In genomic region chr3:10026084-10026890, GRCh38 we compare ENCODE assay signal across 1 cellular context.
TF ChIP-seq lines count a peak whose summit lies in the region.

FANCD2 (plus strand) TSS chr3:10026437; CDS start chr3:10028658, 2,221 bp downstream.

TF ChIP-seq in HepG2, 621 proteins besides CTCF, POLR2A, EP300 and RAD21 (continued from another document and continues in another):
- TF ChIP-seq, protein P1, sequence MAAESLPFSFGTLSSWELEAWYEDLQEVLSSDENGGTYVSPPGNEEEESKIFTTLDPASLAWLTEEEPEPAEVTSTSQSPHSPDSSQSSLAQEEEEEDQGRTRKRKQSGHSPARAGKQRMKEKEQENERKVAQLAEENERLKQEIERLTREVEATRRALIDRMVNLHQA (CRISPR knock-in tag; IDR thresholded peaks at IDR 0.05) = no peak
- TF ChIP-seq ZNF234 (CRISPR knock-in tag; conservative IDR thresholded peaks at IDR 0.05) = no peak
- TF ChIP-seq NFKBIZ (CRISPR knock-in tag; IDR thresholded peaks at IDR 0.05) = peak; percentile 89; the same call in 1 of the 2 replicates
- peak; percentile 82 for TF ChIP-seq U2AF1 (optimal IDR thresholded peaks at IDR 0.05; ENCODE audit: low read depth, low read length)
- 0 out of 2 replicates have a peak, but pooled peaks have one; percentile 30 for TF ChIP-seq ZNF709 (CRISPR knock-in tag; IDR thresholded peaks at IDR 0.05)
- peak; percentile 81; the same call in 1 of the 2 replicates for TF ChIP-seq CSRNP1 (CRISPR knock-in tag; IDR thresholded peaks at IDR 0.05)
- TF ChIP-seq AHR (CRISPR knock-in tag; IDR thresholded peaks at IDR 0.05) = peak; percentile 74; the same call in 1 of the 2 replicates
- 0 out of 2 replicates have a peak, but pooled peaks have one; percentile 33 for TF ChIP-seq ZBTB3 (CRISPR knock-in tag; IDR thresholded peaks at IDR 0.05; ENCODE audit: borderline replicate concordance, low read depth)
- no peak for TF ChIP-seq ZNF567 (CRISPR knock-in tag; IDR thresholded peaks at IDR 0.05; ENCODE audit: borderline replicate concordance)
- TF ChIP-seq, protein P2, sequence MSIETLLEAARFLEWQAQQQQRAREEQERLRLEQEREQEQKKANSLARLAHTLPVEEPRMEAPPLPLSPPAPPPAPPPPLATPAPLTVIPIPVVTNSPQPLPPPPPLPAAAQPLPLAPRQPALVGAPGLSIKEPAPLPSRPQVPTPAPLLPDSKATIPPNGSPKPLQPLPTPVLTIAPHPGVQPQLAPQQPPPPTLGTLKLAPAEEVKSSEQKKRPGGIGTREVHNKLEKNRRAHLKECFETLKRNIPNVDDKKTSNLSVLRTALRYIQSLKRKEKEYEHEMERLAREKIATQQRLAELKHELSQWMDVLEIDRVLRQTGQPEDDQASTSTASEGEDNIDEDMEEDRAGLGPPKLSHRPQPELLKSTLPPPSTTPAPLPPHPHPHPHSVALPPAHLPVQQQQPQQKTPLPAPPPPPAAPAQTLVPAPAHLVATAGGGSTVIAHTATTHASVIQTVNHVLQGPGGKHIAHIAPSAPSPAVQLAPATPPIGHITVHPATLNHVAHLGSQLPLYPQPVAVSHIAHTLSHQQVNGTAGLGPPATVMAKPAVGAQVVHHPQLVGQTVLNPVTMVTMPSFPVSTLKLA (IDR thresholded peaks at IDR 0.05) = peak; percentile 43; the same call in 1 of the 2 replicates
- TF ChIP-seq ZNF280B (CRISPR knock-in tag; IDR thresholded peaks at IDR 0.05; ENCODE audit: borderline replicate concordance) = peak; percentile 93
- TF ChIP-seq DPF2 (CRISPR knock-in tag; IDR thresholded peaks at IDR 0.05; ENCODE audit: borderline replicate concordance, low read depth) = no peak
- peak; percentile 78 for TF ChIP-seq SP4 (CRISPR knock-in tag; IDR thresholded peaks at IDR 0.05)
- TF ChIP-seq, protein P3, sequence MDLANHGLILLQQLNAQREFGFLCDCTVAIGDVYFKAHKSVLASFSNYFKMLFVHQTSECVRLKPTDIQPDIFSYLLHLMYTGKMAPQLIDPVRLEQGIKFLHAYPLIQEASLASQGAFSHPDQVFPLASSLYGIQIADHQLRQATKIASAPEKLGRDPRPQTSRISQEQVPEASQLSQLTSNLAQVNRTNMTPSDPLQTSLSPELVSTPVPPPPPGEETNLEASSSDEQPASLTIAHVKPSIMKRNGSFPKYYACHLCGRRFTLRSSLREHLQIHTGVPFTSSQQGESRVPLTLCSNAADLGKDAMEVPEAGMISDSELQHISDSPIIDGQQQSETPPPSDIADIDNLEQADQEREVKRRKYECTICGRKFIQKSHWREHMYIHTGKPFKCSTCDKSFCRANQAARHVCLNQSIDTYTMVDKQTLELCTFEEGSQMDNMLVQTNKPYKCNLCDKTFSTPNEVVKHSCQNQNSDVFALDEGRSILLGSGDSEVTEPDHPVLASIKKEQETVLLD (CRISPR knock-in tag; IDR thresholded peaks at IDR 0.05; ENCODE audit: low read depth) = peak; percentile 79; the same call in 1 of the 2 replicates
- TF ChIP-seq ATM (IDR thresholded peaks at IDR 0.05; ENCODE audit: borderline replicate concordance) = no peak
- TF ChIP-seq, protein P4, sequence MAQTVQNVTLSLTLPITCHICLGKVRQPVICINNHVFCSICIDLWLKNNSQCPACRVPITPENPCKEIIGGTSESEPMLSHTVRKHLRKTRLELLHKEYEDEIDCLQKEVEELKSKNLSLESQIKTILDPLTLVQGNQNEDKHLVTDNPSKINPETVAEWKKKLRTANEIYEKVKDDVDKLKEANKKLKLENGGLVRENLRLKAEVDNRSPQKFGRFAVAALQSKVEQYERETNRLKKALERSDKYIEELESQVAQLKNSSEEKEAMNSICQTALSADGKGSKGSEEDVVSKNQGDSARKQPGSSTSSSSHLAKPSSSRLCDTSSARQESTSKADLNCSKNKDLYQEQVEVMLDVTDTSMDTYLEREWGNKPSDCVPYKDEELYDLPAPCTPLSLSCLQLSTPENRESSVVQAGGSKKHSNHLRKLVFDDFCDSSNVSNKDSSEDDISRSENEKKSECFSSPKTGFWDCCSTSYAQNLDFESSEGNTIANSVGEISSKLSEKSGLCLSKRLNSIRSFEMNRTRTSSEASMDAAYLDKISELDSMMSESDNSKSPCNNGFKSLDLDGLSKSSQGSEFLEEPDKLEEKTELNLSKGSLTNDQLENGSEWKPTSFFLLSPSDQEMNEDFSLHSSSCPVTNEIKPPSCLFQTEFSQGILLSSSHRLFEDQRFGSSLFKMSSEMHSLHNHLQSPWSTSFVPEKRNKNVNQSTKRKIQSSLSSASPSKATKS (CRISPR knock-in tag; IDR thresholded peaks at IDR 0.05) = peak; percentile 79; the same call in 1 of the 2 replicates
- TF ChIP-seq NCOR1 (IDR thresholded peaks at IDR 0.05; ENCODE audit: borderline replicate concordance, low read length) = 0 out of 2 replicates have a peak, but pooled peaks have one; percentile 29
- TF ChIP-seq ASH2L (IDR thresholded peaks at IDR 0.05; ENCODE audit: insufficient read length, low read depth, low read length) = peak; percentile 89
- no peak for TF ChIP-seq ZSCAN30 (CRISPR knock-in tag; IDR thresholded peaks at IDR 0.05)
- TF ChIP-seq DR1 (CRISPR knock-in tag; IDR thresholded peaks at IDR 0.05) = peak; percentile 80
- peak; percentile 87 for TF ChIP-seq ZNF580 (CRISPR knock-in tag; IDR thresholded peaks at IDR 0.05; ENCODE audit: borderline replicate concordance, low read depth)
- peak; percentile 98 for TF ChIP-seq FOXK1 (CRISPR knock-in tag; IDR thresholded peaks at IDR 0.05; ENCODE audit: borderline replicate concordance, low read depth)
- TF ChIP-seq NR2C2 (CRISPR knock-in tag; IDR thresholded peaks at IDR 0.05; ENCODE audit: borderline replicate concordance) = peak; percentile 86
- TF ChIP-seq, protein P5, sequence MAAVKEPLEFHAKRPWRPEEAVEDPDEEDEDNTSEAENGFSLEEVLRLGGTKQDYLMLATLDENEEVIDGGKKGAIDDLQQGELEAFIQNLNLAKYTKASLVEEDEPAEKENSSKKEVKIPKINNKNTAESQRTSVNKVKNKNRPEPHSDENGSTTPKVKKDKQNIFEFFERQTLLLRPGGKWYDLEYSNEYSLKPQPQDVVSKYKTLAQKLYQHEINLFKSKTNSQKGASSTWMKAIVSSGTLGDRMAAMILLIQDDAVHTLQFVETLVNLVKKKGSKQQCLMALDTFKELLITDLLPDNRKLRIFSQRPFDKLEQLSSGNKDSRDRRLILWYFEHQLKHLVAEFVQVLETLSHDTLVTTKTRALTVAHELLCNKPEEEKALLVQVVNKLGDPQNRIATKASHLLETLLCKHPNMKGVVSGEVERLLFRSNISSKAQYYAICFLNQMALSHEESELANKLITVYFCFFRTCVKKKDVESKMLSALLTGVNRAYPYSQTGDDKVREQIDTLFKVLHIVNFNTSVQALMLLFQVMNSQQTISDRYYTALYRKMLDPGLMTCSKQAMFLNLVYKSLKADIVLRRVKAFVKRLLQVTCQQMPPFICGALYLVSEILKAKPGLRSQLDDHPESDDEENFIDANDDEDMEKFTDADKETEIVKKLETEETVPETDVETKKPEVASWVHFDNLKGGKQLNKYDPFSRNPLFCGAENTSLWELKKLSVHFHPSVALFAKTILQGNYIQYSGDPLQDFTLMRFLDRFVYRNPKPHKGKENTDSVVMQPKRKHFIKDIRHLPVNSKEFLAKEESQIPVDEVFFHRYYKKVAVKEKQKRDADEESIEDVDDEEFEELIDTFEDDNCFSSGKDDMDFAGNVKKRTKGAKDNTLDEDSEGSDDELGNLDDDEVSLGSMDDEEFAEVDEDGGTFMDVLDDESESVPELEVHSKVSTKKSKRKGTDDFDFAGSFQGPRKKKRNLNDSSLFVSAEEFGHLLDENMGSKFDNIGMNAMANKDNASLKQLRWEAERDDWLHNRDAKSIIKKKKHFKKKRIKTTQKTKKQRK (IDR thresholded peaks at IDR 0.05; ENCODE audit: low read length) = no peak
- peak; percentile 96 for TF ChIP-seq REL (CRISPR knock-in tag; conservative IDR thresholded peaks at IDR 0.05)
- no peak for TF ChIP-seq CHD4 (IDR thresholded peaks at IDR 0.05; ENCODE audit: borderline replicate concordance, low read length)
- TF ChIP-seq ZNF558 (CRISPR knock-in tag; IDR thresholded peaks at IDR 0.05; ENCODE audit: borderline replicate concordance) = no peak
- peak; percentile 31 for TF ChIP-seq STAG1 (CRISPR knock-in tag; IDR thresholded peaks at IDR 0.05)
- TF ChIP-seq ZNF614 (CRISPR knock-in tag; IDR thresholded peaks at IDR 0.05; ENCODE audit: borderline replicate concordance) = peak; percentile 86
- TF ChIP-seq HOXA3 (CRISPR knock-in tag; IDR thresholded peaks at IDR 0.05) = peak; percentile 100
- no peak for TF ChIP-seq AFF4 (CRISPR knock-in tag; IDR thresholded peaks at IDR 0.05)
- TF ChIP-seq MIER3 (CRISPR knock-in tag; IDR thresholded peaks at IDR 0.05; ENCODE audit: borderline replicate concordance) = peak; percentile 83
- no peak; the same call in 1 of the 2 replicates for TF ChIP-seq FOXJ3 (CRISPR knock-in tag; IDR thresholded peaks at IDR 0.05; ENCODE audit: borderline replicate concordance)
- TF ChIP-seq ZNF660 (CRISPR knock-in tag; IDR thresholded peaks at IDR 0.05; ENCODE audit: borderline replicate concordance, low read depth) = no peak
- no peak for TF ChIP-seq DMTF1 (CRISPR knock-in tag; IDR thresholded peaks at IDR 0.05)
- TF ChIP-seq BHLHE40 (IDR thresholded peaks at IDR 0.05; ENCODE audit: low read length) = no peak; the same call in 1 of the 2 replicates
- TF ChIP-seq KLF13 (CRISPR knock-in tag; IDR thresholded peaks at IDR 0.05) = 0 out of 2 replicates have a peak, but pooled peaks have one; percentile 61
- peak; percentile 45; the same call in 1 of the 2 replicates for TF ChIP-seq TBP (CRISPR knock-in tag; IDR thresholded peaks at IDR 0.05)
- TF ChIP-seq NR2F1 (CRISPR knock-in tag; IDR thresholded peaks at IDR 0.05) = no peak; a peak in 1 of 4 replicates
